ENCODE assay signal across 10 cellular contexts in the genomic region with DNA sequence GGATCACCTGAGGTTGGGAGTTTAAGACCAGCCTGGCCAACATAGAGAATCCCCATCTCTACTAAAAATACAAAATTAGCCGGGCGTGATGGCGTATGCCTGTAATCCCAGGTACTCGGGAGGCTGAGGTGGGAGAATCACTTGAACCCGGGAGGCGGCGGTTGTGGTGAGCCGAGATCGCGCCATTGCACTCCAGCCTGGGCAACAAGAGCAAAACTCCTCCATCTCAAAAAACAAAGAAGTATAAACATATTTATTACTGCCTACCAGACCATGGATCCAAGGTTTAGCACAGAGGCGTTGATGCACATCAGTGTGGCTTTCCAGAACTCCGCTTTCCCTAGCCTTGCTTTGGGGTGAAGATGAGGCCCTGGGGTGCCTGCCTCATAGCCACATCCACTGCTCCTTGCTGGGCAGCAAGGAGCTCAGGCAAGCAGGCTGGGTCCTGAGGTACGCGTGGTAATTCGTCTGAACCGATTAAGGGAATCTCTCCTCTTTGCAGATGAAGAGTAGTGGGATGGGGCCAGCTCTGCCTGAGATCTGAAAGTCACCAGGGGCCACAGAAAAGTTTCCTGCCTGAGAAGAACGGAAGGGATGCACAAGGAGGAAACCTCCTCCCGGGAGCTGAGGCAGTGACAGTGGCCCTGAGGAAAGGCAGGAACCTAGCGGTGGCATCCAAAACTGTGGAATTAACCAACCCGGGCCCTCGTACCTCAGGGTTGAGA.
"Had no signal": no experiment of that assay in that cellular context is flagged by ENCODE, and none has a peak within 500 bp of the region (broad histone marks: within the 10 kb centered on the region; RNA-seq: fewer than 3 reads in every experiment).

No MANE protein-coding gene starts in this region.

- H3K4me3 Mint-ChIP-seq: activated CD8-positive, alpha-beta T cell treated with anti-CD3 and anti-CD28 coated beads for 36 hours; activated naive CD8-positive, alpha-beta T cell treated with anti-CD3 and anti-CD28 coated beads, Interleukin-2, amount 50 U/mL, for 24 hours; natural killer cell had no signal

- H3K27ac ChIP-seq: cardiac muscle cell, foreskin keratinocyte, heart right ventricle had no signal

- H3K27ac Mint-ChIP-seq: activated CD8-positive, alpha-beta T cell treated with anti-CD3 and anti-CD28 coated beads for 36 hours; activated naive CD8-positive, alpha-beta T cell treated with anti-CD3 and anti-CD28 coated beads, Interleukin-2, amount 50 U/mL, for 24 hours; natural killer cell had no signal

- H3K9me3 ChIP-seq: heart right ventricle, mucosa of descending colon, stomach, thoracic aorta had no signal

- H3K4me1 ChIP-seq: foreskin keratinocyte had no signal

- DNase-seq: natural killer cell, occipital lobe had no signal

- H3K4me3 ChIP-seq: cardiac muscle cell, heart right ventricle, mucosa of descending colon, stomach, thoracic aorta had no signal

- H3K27me3 Mint-ChIP-seq: activated CD8-positive, alpha-beta T cell treated with anti-CD3 and anti-CD28 coated beads for 36 hours; activated naive CD8-positive, alpha-beta T cell treated with anti-CD3 and anti-CD28 coated beads, Interleukin-2, amount 50 U/mL, for 24 hours had no signal

- H3K9me3 Mint-ChIP-seq: activated CD8-positive, alpha-beta T cell treated with anti-CD3 and anti-CD28 coated beads for 36 hours; activated naive CD8-positive, alpha-beta T cell treated with anti-CD3 and anti-CD28 coated beads, Interleukin-2, amount 50 U/mL, for 24 hours; natural killer cell had no signal

- H3K36me3 ChIP-seq: cardiac muscle cell, heart right ventricle, stomach, thoracic aorta had no signal

- H3K36me3 Mint-ChIP-seq: natural killer cell had no signal
